1 cellular context compared by ENCODE assay signal in genomic region chr20:38186788-38187221, GRCh38.
TF ChIP-seq lines count a peak whose summit lies in the region.

No MANE protein-coding gene starts in this region.

TF ChIP-seq in GM23338, 12 proteins besides CTCF, POLR2A, EP300 and RAD21 (continued from another document):
- TF ChIP-seq ZNF462 (CRISPR knock-in tag; IDR thresholded peaks at IDR 0.05) (no peak), NANOG (IDR thresholded peaks at IDR 0.05; ENCODE audit: borderline replicate concordance) (no peak), CREB1 (CRISPR knock-in tag; IDR thresholded peaks at IDR 0.05; ENCODE audit: low read depth) (no peak), REST (IDR thresholded peaks at IDR 0.05; ENCODE audit: unreplicated experiment) (no peak)
